12 cellular contexts compared by ENCODE assay signal in genomic region chr22:35401863-35402262, GRCh38. TPM values are rescaled to one million over a fixed set of nuclear protein-coding genes. Genes with fewer than 3 reads are reported as not detected.
DNase-seq lines count a peak whose midpoint lies in the region; TF ChIP-seq lines count a peak whose summit lies in the region.
"Had no signal": no experiment of that assay in that cellular context is flagged by ENCODE, and none has a peak within 500 bp of the region (broad histone marks: within the 10 kb centered on the region; RNA-seq: fewer than 3 reads in every experiment).

No MANE protein-coding gene starts in this region.

- H3K36me3 Mint-ChIP-seq in T-helper 2 cell treated with Interferon-gamma antibody and Interleukin-4, amounts not matched to agents 5 μg/mL and 100 μg/mL, for 36 hours (ENCODE audit: low read depth) = peaks cover 49% of the 10 kb centered on the region
- H3K36me3 Mint-ChIP-seq in activated naive CD8-positive, alpha-beta T cell treated with anti-CD3 and anti-CD28 coated beads for 36 hours = peaks cover 65% of the 10 kb centered on the region
- H3K36me3 Mint-ChIP-seq in neural crest cell (ENCODE audit: low read depth) = peaks cover 9% of the 10 kb centered on the region

- H3K27me3 ChIP-seq in Karpas-422 (ENCODE audit: low read length) = no peaks in the 10 kb centered on the region
- H3K27me3 ChIP-seq in ovary = no peaks in the 10 kb centered on the region
- H3K27me3 ChIP-seq in prostate gland (replicated peaks; ENCODE audit: insufficient read depth) = no peaks in the 10 kb centered on the region
- H3K27me3 ChIP-seq: esophagus muscularis mucosa, testis had no signal

- TF ChIP-seq POLR2A in ovary (IDR thresholded peaks at IDR 0.05) (no peak), prostate gland (IDR thresholded peaks at IDR 0.05) (no peak)

- H3K4me3 ChIP-seq in Karpas-422 (ENCODE audit: low read length) (peak overlapping the region; percentile 96; the same call in 1 of the 2 replicates), ovary (no peak overlapping the region), prostate gland (no peak overlapping the region)
- H3K4me3 ChIP-seq: esophagus muscularis mucosa, testis had no signal

- peak overlapping the region; percentile 77 for H3K4me2 ChIP-seq in Karpas-422 (ENCODE audit: low read depth, low read length, poor library complexity, severe bottlenecking)

- no peak overlapping the region for H2AFZ ChIP-seq in Karpas-422 (ENCODE audit: low read length)

- H3K9me3 ChIP-seq in Karpas-422 (ENCODE audit: low read length) = no peaks in the 10 kb centered on the region
- H3K9me3 ChIP-seq in ovary = no peaks in the 10 kb centered on the region
- no peaks in the 10 kb centered on the region for H3K9me3 ChIP-seq in prostate gland
- H3K9me3 ChIP-seq: esophagus muscularis mucosa, testis had no signal

- no peak overlapping the region for H3K27ac ChIP-seq in Karpas-422 (ENCODE audit: low read length)
- no peak overlapping the region for H3K27ac ChIP-seq in ovary
- H3K27ac ChIP-seq in prostate gland = no peak overlapping the region
- H3K27ac ChIP-seq: esophagus muscularis mucosa, testis had no signal

- H3K9ac ChIP-seq in Karpas-422 (ENCODE audit: low read length) = peak overlapping the region; percentile 92

- whole genome bisulfite sequencing in ovary, 3 donors = 84 to 89% (median 85%) methylated on average over 6 of the region's 6 CpGs
- WGBS in prostate gland = 86% methylated on average over 6 of the region's 6 CpGs

- intact Hi-C loops in ovary (cut with DNase I) (no loop called here), prostate gland (cut with DNase I) (no loop called here)

- H3K79me2 ChIP-seq in Karpas-422 (ENCODE audit: low read length) = peaks cover 34% of the 10 kb centered on the region

- TF ChIP-seq EP300 in ovary (IDR thresholded peaks at IDR 0.05) = no peak

- no peak for TF ChIP-seq CTCF in neural crest cell (conservative IDR thresholded peaks at IDR 0.05)
- TF ChIP-seq CTCF in ovary (IDR thresholded peaks at IDR 0.05) = no peak
- no peak for TF ChIP-seq CTCF in prostate gland (IDR thresholded peaks at IDR 0.05)

- H3K36me3 ChIP-seq in Karpas-422 (ENCODE audit: insufficient read depth, low read length) = peaks cover 31% of the 10 kb centered on the region; the same call in 1 of the 2 replicates
- no peaks in the 10 kb centered on the region for H3K36me3 ChIP-seq in ovary
- peaks cover 0 to 7% of the 10 kb centered on the region in 2 donors for H3K36me3 ChIP-seq in prostate gland

- peaks cover 31% of the 10 kb centered on the region for H3K4me1 Mint-ChIP-seq in T-helper 2 cell treated with Interferon-gamma antibody and Interleukin-4, amounts not matched to agents 5 μg/mL and 100 μg/mL, for 36 hours (ENCODE audit: low read depth)
- H3K4me1 Mint-ChIP-seq in activated naive CD8-positive, alpha-beta T cell treated with anti-CD3 and anti-CD28 coated beads for 36 hours = peaks cover 31% of the 10 kb centered on the region
- peaks cover 52% of the 10 kb centered on the region for H3K4me1 Mint-ChIP-seq in neural crest cell

- H3K4me3 Mint-ChIP-seq in T-helper 2 cell treated with Interferon-gamma antibody and Interleukin-4, amounts not matched to agents 5 μg/mL and 100 μg/mL, for 36 hours = peak overlapping the region; percentile 92
- peak overlapping the region; percentile 98 for H3K4me3 Mint-ChIP-seq in activated naive CD8-positive, alpha-beta T cell treated with anti-CD3 and anti-CD28 coated beads for 36 hours
- peak overlapping the region; percentile 88 for H3K4me3 Mint-ChIP-seq in neural crest cell

- peaks cover 40% of the 10 kb centered on the region for H3K4me1 ChIP-seq in Karpas-422 (ENCODE audit: low read length)
- H3K4me1 ChIP-seq in ovary (ENCODE audit: insufficient read depth) = peaks cover 14% of the 10 kb centered on the region
- H3K4me1 ChIP-seq in prostate gland (replicated peaks) = no peaks in the 10 kb centered on the region

- H4K20me1 ChIP-seq in Karpas-422 (ENCODE audit: insufficient read depth, low read depth, low read length) = no peaks in the 10 kb centered on the region

- no peaks in the 10 kb centered on the region for H3K9me2 ChIP-seq in Karpas-422 (replicated peaks; ENCODE audit: insufficient read depth, low read length)

- H3K9me3 Mint-ChIP-seq in T-helper 2 cell treated with Interferon-gamma antibody and Interleukin-4, amounts not matched to agents 5 μg/mL and 100 μg/mL, for 36 hours = no peaks in the 10 kb centered on the region
- no peaks in the 10 kb centered on the region for H3K9me3 Mint-ChIP-seq in activated naive CD8-positive, alpha-beta T cell treated with anti-CD3 and anti-CD28 coated beads for 36 hours
- H3K9me3 Mint-ChIP-seq in neural crest cell = no peaks in the 10 kb centered on the region

- DNase-seq in T-helper 2 cell treated with Interferon-gamma antibody and Interleukin-4, amounts not matched to agents 5 μg/mL and 100 μg/mL, for 36 hours (ENCODE audit: low spot score) = no peak
- DNase-seq in T-helper 2 cell (no peak), Karpas-422 (no peak), neural crest cell (ENCODE audit: low read depth, low spot score) (no peak), LoVo (ENCODE audit: low spot score) (no peak), ovary (no peak), prostate gland (ENCODE audit: low spot score) (no peak)
- no peak for DNase-seq in activated naive CD8-positive, alpha-beta T cell treated with anti-CD3 and anti-CD28 coated beads for 36 hours
- DNase-seq: retina, RPMI8226, testis had no signal

- H3K27me3 Mint-ChIP-seq in T-helper 2 cell treated with Interferon-gamma antibody and Interleukin-4, amounts not matched to agents 5 μg/mL and 100 μg/mL, for 36 hours (ENCODE audit: low read depth) = no peaks in the 10 kb centered on the region
- no peaks in the 10 kb centered on the region for H3K27me3 Mint-ChIP-seq in activated naive CD8-positive, alpha-beta T cell treated with anti-CD3 and anti-CD28 coated beads for 36 hours
- H3K27me3 Mint-ChIP-seq in neural crest cell (ENCODE audit: low read depth) = no peaks in the 10 kb centered on the region

- peak overlapping the region; percentile 82 for H3K27ac Mint-ChIP-seq in T-helper 2 cell treated with Interferon-gamma antibody and Interleukin-4, amounts not matched to agents 5 μg/mL and 100 μg/mL, for 36 hours
- H3K27ac Mint-ChIP-seq in activated naive CD8-positive, alpha-beta T cell treated with anti-CD3 and anti-CD28 coated beads for 36 hours = no peak overlapping the region
- no peak overlapping the region for H3K27ac Mint-ChIP-seq in neural crest cell (ENCODE audit: unreplicated experiment)

RNA-seq across cellular contexts. Expression of gene MCM5, which starts 1.9 kb away (rescaled TPM):
- 83.7 and 97.4 TPM in 2 replicates for total RNA-seq in Karpas-422 (2014; rRNA removed; shearing (Covaris generic); ENCODE audit: low replicate concordance)
- 100 to 1,000 TPM; 342 to 348 TPM for total RNA-seq in activated naive CD8-positive, alpha-beta T cell treated with anti-CD3 and anti-CD28 coated beads for 36 hours
- 174 and 187 TPM in 2 replicates for total RNA-seq in neural crest cell
- total RNA-seq in ovary = 10 to 100 TPM; 20.8 to 42.0 (median 39.1) TPM
- 10 to 100 TPM in 1 of 2 donors, 1 to 10 TPM in 1; 6.6 to 42.5 TPM for polyA plus RNA-seq in ovary
- total RNA-seq in prostate gland = 10 to 100 TPM; 42.2 to 51.8 TPM

RNA-seq across cellular contexts. Expression of gene HMOX1, which starts 21.0 kb away (rescaled TPM):
- total RNA-seq in Karpas-422 (2014; rRNA removed; shearing (Covaris generic); ENCODE audit: low replicate concordance) = 1.3 and 1.8 TPM in 2 replicates
- total RNA-seq in activated naive CD8-positive, alpha-beta T cell treated with anti-CD3 and anti-CD28 coated beads for 36 hours = under 1 TPM; 0.26 to 0.39 TPM
- 2.2 and 2.4 TPM in 2 replicates for total RNA-seq in neural crest cell
- total RNA-seq in ovary = 100 to 1,000 TPM in 1 of 7 donors, 10 to 100 TPM in 6; 45.0 to 101 (median 55.6) TPM
- polyA plus RNA-seq in ovary = 100 to 1,000 TPM in 1 of 2 donors, 10 to 100 TPM in 1; 71.4 to 243 TPM
- total RNA-seq in prostate gland = 10 to 100 TPM in 1 of 2 donors, 1 to 10 TPM in 1; 3.5 to 31.5 TPM
